ENCODE assay signal across 17 cellular contexts in the genomic region with DNA sequence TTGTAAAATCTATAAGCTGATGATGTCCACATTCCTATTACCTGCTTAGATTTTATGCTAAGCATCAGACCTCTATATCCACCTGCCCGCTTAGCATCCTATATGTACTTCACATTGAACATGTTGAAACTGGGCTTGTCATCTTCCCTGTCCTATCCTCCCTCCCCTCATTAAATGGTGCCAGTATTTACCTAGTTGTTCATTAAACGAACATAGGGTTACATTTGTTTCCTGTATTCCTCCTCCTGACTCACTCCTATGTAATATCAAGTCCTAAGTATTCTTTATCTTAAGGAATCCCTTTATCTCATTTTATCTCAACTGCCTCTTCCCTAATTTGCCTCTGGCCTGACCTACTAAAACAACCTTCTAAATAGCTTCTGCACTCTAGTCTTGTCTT.
A peak's percentile ranks its signal among the peaks of the same experiment; 100 is the strongest.
DNase-seq lines count a peak whose midpoint lies in the region; ATAC-seq and TF ChIP-seq lines count a peak whose summit lies in the region.
"Had no signal": no experiment of that assay in that cellular context is flagged by ENCODE, and none has a peak within 500 bp of the region (broad histone marks: within the 10 kb centered on the region; RNA-seq: fewer than 3 reads in every experiment).

No MANE protein-coding gene starts in this region.

- TF ChIP-seq CTCF in PC-3 (conservative IDR thresholded peaks at IDR 0.05; ENCODE audit: low read depth, low read length): no peak

- intact Hi-C loops in PC-3 (cut with micrococcal nuclease): no loop called here

- H4K20me1 ChIP-seq in PC-3 (ENCODE audit: low read length): no peaks in the 10 kb centered on the region
- H4K20me1 ChIP-seq: BLaER1 treated with 17β-estradiol and CSF1 and Interleukin-3, amounts not matched to agents 10 nM and 100 nM had no signal

- CTCF ChIA-PET in PC-3 (lab: Charles Lee): no interaction called here

- no peak overlapping the region for H2BK120ac ChIP-seq in mesendoderm (ENCODE audit: low read depth, low read length)

- H3K9me2 ChIP-seq in PC-3 (replicated peaks; ENCODE audit: low read length): no peaks in the 10 kb centered on the region

- H2BK15ac ChIP-seq in mesendoderm (replicated peaks; ENCODE audit: low read depth): no peak overlapping the region

- WGBS in mesendoderm (ENCODE audit: extremely low coverage, insufficient coverage, low lambda C conversion rate): no CpG with 5 or more reads among the region's 2 CpGs

- POLR2A ChIA-PET in PC-3 (lab: Charles Lee; ENCODE audit: unreplicated experiment): no interaction called here

- no peak overlapping the region for H2BK5ac ChIP-seq in mesendoderm (ENCODE audit: low read length)

- H3K27me3 ChIP-seq in PC-3 (ENCODE audit: low read length) (no peaks in the 10 kb centered on the region), mesendoderm (ENCODE audit: insufficient read depth, low read length, poor library complexity) (no peaks in the 10 kb centered on the region)
- H3K27me3 ChIP-seq: BLaER1 treated with 17β-estradiol and CSF1 and Interleukin-3, amounts not matched to agents 10 nM and 100 nM had no signal

- no peaks in the 10 kb centered on the region for H3K9me3 ChIP-seq in PC-3 (ENCODE audit: low read length)
- H3K9me3 ChIP-seq: A549; BLaER1 treated with 17β-estradiol and CSF1 and Interleukin-3, amounts not matched to agents 10 nM and 100 nM; Caco-2 had no signal

- H3K23ac ChIP-seq in mesendoderm (ENCODE audit: low read length): no peak overlapping the region

- ATAC-seq in PC-3: peak; percentile 48; the same call in 1 of the 2 replicates
- ATAC-seq: A549; CD8-positive, alpha-beta T cell; GM12878 had no signal

- H4K5ac ChIP-seq in mesendoderm (ENCODE audit: low read length): no peak overlapping the region

- H3K27ac ChIP-seq in PC-3 (ENCODE audit: low read length) (no peak overlapping the region), mesendoderm (ENCODE audit: low read depth, low read length) (no peak overlapping the region)
- H3K27ac ChIP-seq: 22Rv1; A549; BLaER1 treated with 17β-estradiol and CSF1 and Interleukin-3, amounts not matched to agents 10 nM and 100 nM; C4-2B had no signal

- no peak overlapping the region for H3K18ac ChIP-seq in mesendoderm (ENCODE audit: low read length)

- H3F3A ChIP-seq in PC-3 (ENCODE audit: low read length, unreplicated experiment): no peaks in the 10 kb centered on the region

- peak; percentile 29 for DNase-seq in PC-3
- DNase-seq in kidney tubule cell (ENCODE audit: low spot score): peak; percentile 11
- DNase-seq in mesendoderm: peak; percentile 21
- DNase-seq in MV-4-11 (lab: John Stamatoyannopoulos, UW): no peak
- DNase-seq in GF-D8 (lab: John Stamatoyannopoulos, UW): no peak
- DNase-seq in stimulated activated CD8-positive, alpha-beta memory T cell treated with anti-CD3 and anti-CD28 coated beads, Interleukin-4, amount 100 ng/mL, for 48 hours: no peak
- DNase-seq: AML-193; Caco-2; Calu3; CD4-positive, alpha-beta T cell; CD8-positive, alpha-beta T cell; DMS79 treated with DMSO at 0.1 percent for 48 hours had no signal

- H3K56ac ChIP-seq in mesendoderm (ENCODE audit: low read length): no peak overlapping the region

- H2AK5ac ChIP-seq in mesendoderm (ENCODE audit: low read length): no peak overlapping the region

- H3K4me3 ChIP-seq in PC-3 (ENCODE audit: low read length) (no peak overlapping the region), mesendoderm (ENCODE audit: low read length) (no peak overlapping the region)
- H3K4me3 ChIP-seq: A549; BLaER1 treated with 17β-estradiol and CSF1 and Interleukin-3, amounts not matched to agents 10 nM and 100 nM; GM12878 had no signal

- H3K4ac ChIP-seq in mesendoderm (ENCODE audit: low read depth, low read length): no peak overlapping the region

- peaks cover 19% of the 10 kb centered on the region; the same call in 1 of the 2 replicates for H3K4me1 ChIP-seq in PC-3 (ENCODE audit: insufficient read depth, low read length)
- H3K4me1 ChIP-seq in mesendoderm (ENCODE audit: control insufficient read depth, low read depth, low read length): no peaks in the 10 kb centered on the region
- H3K4me1 ChIP-seq: A549; BLaER1 treated with 17β-estradiol and CSF1 and Interleukin-3, amounts not matched to agents 10 nM and 100 nM; Caco-2 had no signal

- no peak overlapping the region for H4K8ac ChIP-seq in mesendoderm (ENCODE audit: low read depth, low read length)

- H2AFZ ChIP-seq in PC-3 (ENCODE audit: low read length): no peak overlapping the region

- H3K36me3 ChIP-seq in PC-3 (ENCODE audit: low read depth, low read length) (no peaks in the 10 kb centered on the region), mesendoderm (ENCODE audit: control insufficient read depth, insufficient read depth, low read length) (no peaks in the 10 kb centered on the region)
- H3K36me3 ChIP-seq: BLaER1 treated with 17β-estradiol and CSF1 and Interleukin-3, amounts not matched to agents 10 nM and 100 nM had no signal

- no peaks in the 10 kb centered on the region for H3K79me2 ChIP-seq in PC-3 (ENCODE audit: low read length)
- no peaks in the 10 kb centered on the region for H3K79me2 ChIP-seq in mesendoderm (ENCODE audit: control insufficient read depth, insufficient read depth, low read length)

- H3K4me2 ChIP-seq in PC-3 (ENCODE audit: low read length) (no peak overlapping the region), mesendoderm (ENCODE audit: low read length) (no peak overlapping the region)
- H3K4me2 ChIP-seq: A549; BLaER1 treated with 17β-estradiol and CSF1 and Interleukin-3, amounts not matched to agents 10 nM and 100 nM had no signal

- BruUV-seq in PC-3 (replicated peaks; lab: Mats Ljungman, UMichigan): no TSS peak

- H3K9ac ChIP-seq in PC-3 (ENCODE audit: low read length) (no peak overlapping the region), mesendoderm (ENCODE audit: low read length) (no peak overlapping the region)
- H3K9ac ChIP-seq: BLaER1 treated with 17β-estradiol and CSF1 and Interleukin-3, amounts not matched to agents 10 nM and 100 nM had no signal

- H3K79me1 ChIP-seq in mesendoderm (ENCODE audit: low read length): no peaks in the 10 kb centered on the region

Comparison
In these comparisons a context has a peak if more than half of its experiments do, and no peak if none do; other contexts are left out.
1. DNase-seq: peak in PC-3 (single experiment), kidney tubule cell (single experiment) and mesendoderm (single experiment); none in MV-4-11 (single experiment), GF-D8 (single experiment) and stimulated activated CD8-positive, alpha-beta memory T cell treated with anti-CD3 and anti-CD28 coated beads, Interleukin-4, amount 100 ng/mL, for 48 hours (single experiment).